30 cellular contexts compared by ENCODE assay signal in genomic region chr2:60520477-60520876, GRCh38. TPM values are rescaled to one million over a fixed set of nuclear protein-coding genes. Genes with fewer than 3 reads are reported as not detected.
A peak's percentile ranks its signal among the peaks of the same experiment; 100 is the strongest.
DNase-seq lines count a peak whose midpoint lies in the region; ATAC-seq and TF ChIP-seq lines count a peak whose summit lies in the region.
"Had no signal": no experiment of that assay in that cellular context is flagged by ENCODE, and none has a peak within 500 bp of the region (broad histone marks: within the 10 kb centered on the region; RNA-seq: fewer than 3 reads in every experiment).

No MANE protein-coding gene starts in this region.

- TF ChIP-seq POLR2A in adrenal gland (IDR thresholded peaks at IDR 0.05) = no peak

- H3K27me3 ChIP-seq in HUES64 (ENCODE audit: insufficient read depth, low read length) = no peaks in the 10 kb centered on the region
- H3K27me3 ChIP-seq in lower lobe of right lung (ENCODE audit: low read depth) = no peaks in the 10 kb centered on the region
- no peaks in the 10 kb centered on the region for H3K27me3 ChIP-seq in adrenal gland
- H3K27me3 ChIP-seq: ascending aorta; BLaER1 treated with 17β-estradiol and CSF1 and Interleukin-3, amounts not matched to agents 10 nM and 100 nM; sigmoid colon; upper lobe of left lung had no signal

- WGBS in HUES64 = 18% methylated on average over 8 of the region's 8 CpGs
- 78 to 92% (median 89%) methylated on average over 8 of the region's 8 CpGs for WGBS in adrenal gland, 4 donors

- H3K9me3 ChIP-seq in HUES64 (ENCODE audit: insufficient read depth, low read depth, low read length) (no peaks in the 10 kb centered on the region), lower lobe of right lung (no peaks in the 10 kb centered on the region), adrenal gland (replicated peaks in 1 of 3) (no peaks in the 10 kb centered on the region)
- H3K9me3 ChIP-seq: ascending aorta; BLaER1 treated with 17β-estradiol and CSF1 and Interleukin-3, amounts not matched to agents 10 nM and 100 nM; psoas muscle; sigmoid colon; upper lobe of left lung had no signal

- intact Hi-C loops in lower lobe of right lung (cut with DNase I) = no loop called here
- intact Hi-C loops in adrenal gland (cut with DNase I) = loop anchor here in 1 of 2 donors (10.0 kb wide), 1 partner anchor 1076 kb away; no protein-coding TSS in a partner anchor

- no peak for ATAC-seq in lower lobe of right lung
- ATAC-seq: activated T-cell treated with anti-CD3 and anti-CD28 coated beads, Interleukin-2, amount 50 U/mL, for 4 hours; naive thymus-derived CD8-positive, alpha-beta T cell; psoas muscle; stimulated activated effector memory CD8-positive, alpha-beta T cell treated with anti-CD3 and anti-CD28 coated beads, Interleukin-12 subunit alpha, Interleukin-12 subunit beta, amount 100 ng/mL, for 72 hours had no signal

- H3K27ac ChIP-seq in HUES64 (ENCODE audit: low read depth, low read length) (peak overlapping the region; percentile 69), lower lobe of right lung (no peak overlapping the region), adrenal gland (no peak overlapping the region)
- H3K27ac ChIP-seq: ascending aorta, coronary artery, psoas muscle, upper lobe of left lung, WERI-Rb-1 had no signal

- TF ChIP-seq CTCF in lower lobe of right lung (IDR thresholded peaks at IDR 0.05) = no peak
- no peak for TF ChIP-seq CTCF in adrenal gland (IDR thresholded peaks at IDR 0.05)

- peak overlapping the region; percentile 35 for H3K4me3 ChIP-seq in HUES64 (ENCODE audit: low read length)
- H3K4me3 ChIP-seq in lower lobe of right lung = no peak overlapping the region
- no peak overlapping the region for H3K4me3 ChIP-seq in adrenal gland
- H3K4me3 ChIP-seq: ascending aorta; BLaER1 treated with 17β-estradiol and CSF1 and Interleukin-3, amounts not matched to agents 10 nM and 100 nM; coronary artery; psoas muscle; sigmoid colon; upper lobe of left lung had no signal

- DNase-seq in astrocyte of the hippocampus (ENCODE audit: low read depth, low spot score) = peak; percentile 53
- peak; percentile 53 for DNase-seq in iPS-NIHi7 (ENCODE audit: extremely low spot score)
- DNase-seq in lower lobe of right lung = no peak
- DNase-seq in NCI-H2081 treated with DMSO at 0.1 percent for 48 hours (lab: John Stamatoyannopoulos, UW) = no peak
- no peak for DNase-seq in NCI-H2081 (lab: John Stamatoyannopoulos, UW)
- no peak for DNase-seq in adrenal gland
- DNase-seq: activated CD4-positive, alpha-beta T cell treated with anti-CD3 and anti-CD28 coated beads, Interleukin-2, amount 50 U/mL, for 1 hour; activated gamma-delta T cell treated with Interleukin-2 at 50 U/mL for 16 hours; activated naive CD8-positive, alpha-beta T cell treated with anti-CD3 and anti-CD28 coated beads, Interleukin-2, amount 10 ng/mL, durations not matched to agents 7 days and 5 days; activated T-cell treated with anti-CD3 and anti-CD28 coated beads, Interleukin-2, amount 50 U/mL, for 4 hours; caudate nucleus; effector CD8-positive, alpha-beta T cell; kidney; MM.1S; naive thymus-derived CD8-positive, alpha-beta T cell; NCI-H1417 treated with DMSO at 0.1 percent for 48 hours; NCI-H2029 treated with DMSO at 0.1 percent for 48 hours; NCI-H2227 treated with DMSO at 0.1 percent for 48 hours; occipital lobe; psoas muscle; SW 1271; T-helper 9 cell; upper lobe of left lung; WERI-Rb-1 had no signal

- H3K9ac ChIP-seq in HUES64 (ENCODE audit: low read depth, low read length) = no peak overlapping the region
- H3K9ac ChIP-seq: BLaER1 treated with 17β-estradiol and CSF1 and Interleukin-3, amounts not matched to agents 10 nM and 100 nM had no signal

- H3K36me3 ChIP-seq in HUES64 (ENCODE audit: insufficient read depth, low read length) = 0 out of 2 replicates have a peak, but pooled peaks cover 5% of the 10 kb centered on the region
- no peaks in the 10 kb centered on the region for H3K36me3 ChIP-seq in lower lobe of right lung
- H3K36me3 ChIP-seq in adrenal gland (replicated peaks in 1 of 2) = no peaks in the 10 kb centered on the region
- H3K36me3 ChIP-seq: ascending aorta, sigmoid colon, upper lobe of left lung had no signal

- H3K4me1 ChIP-seq in HUES64 (ENCODE audit: insufficient read depth, low read length) (peaks cover 83% of the 10 kb centered on the region), lower lobe of right lung (no peaks in the 10 kb centered on the region), adrenal gland (replicated peaks in 1 of 2) (peaks cover 0 to 3% of the 10 kb centered on the region in 2 donors)
- H3K4me1 ChIP-seq: ascending aorta, psoas muscle had no signal

RNA-seq across cellular contexts. Expression of gene BCL11A, which starts 33.0 kb away (rescaled TPM):
- 26.0 TPM for polyA plus RNA-seq in HUES64 (2013, experiment 1 of 2)
- 23.2 TPM for polyA plus RNA-seq in HUES64 (2013, experiment 2 of 2)
- total RNA-seq in lower lobe of right lung (9.7 TPM), adrenal gland (10 to 100 TPM in 1 of 8 donors, 1 to 10 TPM in 7; 2.9 to 16.7 (median 4.1) TPM)
- polyA plus RNA-seq in adrenal gland = 1 to 10 TPM; 3.9 to 7.6 (median 6.2) TPM

Comparison
In these comparisons a context has a peak if more than half of its experiments do, and no peak if none do; other contexts are left out.
1. DNase-seq: peak in astrocyte of the hippocampus (single experiment) and iPS-NIHi7 (single experiment); none in lower lobe of right lung (single experiment), NCI-H2081 treated with DMSO at 0.1 percent for 48 hours (single experiment), NCI-H2081 (0 of 2) and adrenal gland (0 of 7).